ENCODE assay signal across 16 cellular contexts in genomic region chr19:48922548-48923490, GRCh38. TPM values are rescaled to one million over a fixed set of nuclear protein-coding genes. Genes with fewer than 3 reads are reported as not detected.
"Had no signal": no experiment of that assay in that cellular context is flagged by ENCODE, and none has a peak within 500 bp of the region (broad histone marks: within the 10 kb centered on the region; RNA-seq: fewer than 3 reads in every experiment).

No MANE protein-coding gene starts in this region.

- ATAC-seq: left ventricle myocardium superior had no signal

- DNase-seq: activated CD4-positive, alpha-beta T cell treated with anti-CD3 and anti-CD28 coated beads, Interleukin-2, amount 50 U/mL, for 4 hours; activated CD8-positive, alpha-beta memory T cell treated with anti-CD3 and anti-CD28 coated beads, Interleukin-2, amount 50 U/mL, for 48 hours; activated naive CD4-positive, alpha-beta T cell; adrenal gland; effector memory CD4-positive, alpha-beta T cell; erythroblast; left ventricle myocardium superior; posterior cingulate gyrus; small intestine; stimulated activated naive CD4-positive, alpha-beta T cell treated with Interleukin-2 at 50 U/mL for 16 hours; trophoblast cell had no signal

- H3K4me1 ChIP-seq: adrenal gland had no signal

- H3K27me3 Mint-ChIP-seq: central memory CD8-positive, alpha-beta T cell had no signal

- H3K9me3 Mint-ChIP-seq: central memory CD8-positive, alpha-beta T cell; T-helper 2 cell treated with Interferon-gamma antibody and Interleukin-4, amounts not matched to agents 5 μg/mL and 100 μg/mL, for 36 hours had no signal

- H3K27ac ChIP-seq: adrenal gland, right atrium auricular region had no signal

- H3K4me3 Mint-ChIP-seq: central memory CD8-positive, alpha-beta T cell; T-helper 2 cell treated with Interferon-gamma antibody and Interleukin-4, amounts not matched to agents 5 μg/mL and 100 μg/mL, for 36 hours had no signal

- H3K27ac Mint-ChIP-seq: T-helper 2 cell treated with Interferon-gamma antibody and Interleukin-4, amounts not matched to agents 5 μg/mL and 100 μg/mL, for 36 hours had no signal

- H3K4me3 ChIP-seq: adrenal gland, right atrium auricular region had no signal

- H3K9me3 ChIP-seq: adrenal gland, right atrium auricular region had no signal

- H3K27me3 ChIP-seq: adrenal gland, right atrium auricular region had no signal

- H3K4me1 Mint-ChIP-seq: central memory CD8-positive, alpha-beta T cell had no signal

RNA-seq across cellular contexts. Expression of gene DHDH, which starts 10.7 kb away (rescaled TPM):
- total RNA-seq: left ventricle myocardium superior, right atrium auricular region had no signal

RNA-seq across cellular contexts. Expression of gene TULP2, which starts 24.3 kb away (rescaled TPM):
- total RNA-seq: kidney epithelial cell, left ventricle myocardium superior, mesenteric fat pad, right atrium auricular region had no signal
